1 cellular context compared by ENCODE assay signal in the genomic region with DNA sequence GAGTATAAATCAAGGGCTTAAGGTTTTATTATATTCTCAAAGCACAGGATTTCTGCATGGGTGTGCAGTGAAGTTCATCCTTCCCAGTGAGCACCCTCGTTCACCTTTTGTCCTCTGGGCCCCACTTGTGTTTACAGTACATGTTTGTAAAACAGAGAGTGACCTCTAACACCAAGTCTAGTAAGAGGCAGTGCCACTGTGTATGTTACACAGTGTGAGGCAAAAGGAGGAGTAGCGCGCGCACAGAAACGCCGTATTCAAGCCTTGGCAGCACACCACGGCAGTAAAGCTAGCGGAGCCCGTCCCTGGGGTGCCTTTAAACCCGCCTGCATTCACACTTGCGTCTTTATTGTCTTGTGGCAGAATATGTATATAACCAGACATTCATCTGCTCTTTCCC.
TF ChIP-seq lines count a peak whose summit lies in the region.

No MANE protein-coding gene starts in this region.

TF ChIP-seq in HepG2, 621 proteins besides CTCF, POLR2A, EP300 and RAD21 (continued from another document and continues in another):
- TF ChIP-seq, protein P1, sequence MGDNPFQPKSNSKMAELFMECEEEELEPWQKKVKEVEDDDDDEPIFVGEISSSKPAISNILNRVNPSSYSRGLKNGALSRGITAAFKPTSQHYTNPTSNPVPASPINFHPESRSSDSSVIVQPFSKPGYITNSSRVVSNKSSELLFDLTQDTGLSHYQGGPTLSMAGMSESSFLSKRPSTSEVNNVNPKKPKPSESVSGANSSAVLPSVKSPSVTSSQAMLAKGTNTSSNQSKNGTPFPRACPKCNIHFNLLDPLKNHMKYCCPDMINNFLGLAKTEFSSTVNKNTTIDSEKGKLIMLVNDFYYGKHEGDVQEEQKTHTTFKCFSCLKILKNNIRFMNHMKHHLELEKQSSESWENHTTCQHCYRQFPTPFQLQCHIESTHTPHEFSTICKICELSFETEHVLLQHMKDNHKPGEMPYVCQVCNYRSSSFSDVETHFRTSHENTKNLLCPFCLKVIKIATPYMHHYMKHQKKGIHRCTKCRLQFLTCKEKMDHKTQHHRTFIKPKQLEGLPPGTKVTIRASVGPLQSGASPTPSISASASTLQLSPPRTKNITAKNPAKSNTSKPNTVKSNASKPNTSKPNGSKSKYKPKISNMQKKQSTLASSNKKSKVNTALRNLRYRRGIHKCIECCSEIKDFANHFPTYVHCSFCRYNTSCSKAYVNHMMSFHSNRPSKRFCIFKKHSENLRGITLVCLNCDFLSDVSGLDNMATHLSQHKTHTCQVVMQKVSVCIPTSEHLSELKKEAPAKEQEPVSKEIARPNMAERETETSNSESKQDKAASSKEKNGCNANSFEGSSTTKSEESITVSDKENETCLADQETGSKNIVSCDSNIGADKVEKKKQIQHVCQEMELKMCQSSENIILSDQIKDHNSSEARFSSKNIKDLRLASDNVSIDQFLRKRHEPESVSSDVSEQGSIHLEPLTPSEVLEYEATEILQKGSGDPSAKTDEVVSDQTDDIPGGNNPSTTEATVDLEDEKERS (CRISPR knock-in tag; IDR thresholded peaks at IDR 0.05), result 0 out of 2 replicates have a peak, but pooled peaks have one; percentile 37
- TF ChIP-seq MTA1 (CRISPR knock-in tag; IDR thresholded peaks at IDR 0.05; ENCODE audit: borderline replicate concordance), result no peak
- TF ChIP-seq, protein P2, sequence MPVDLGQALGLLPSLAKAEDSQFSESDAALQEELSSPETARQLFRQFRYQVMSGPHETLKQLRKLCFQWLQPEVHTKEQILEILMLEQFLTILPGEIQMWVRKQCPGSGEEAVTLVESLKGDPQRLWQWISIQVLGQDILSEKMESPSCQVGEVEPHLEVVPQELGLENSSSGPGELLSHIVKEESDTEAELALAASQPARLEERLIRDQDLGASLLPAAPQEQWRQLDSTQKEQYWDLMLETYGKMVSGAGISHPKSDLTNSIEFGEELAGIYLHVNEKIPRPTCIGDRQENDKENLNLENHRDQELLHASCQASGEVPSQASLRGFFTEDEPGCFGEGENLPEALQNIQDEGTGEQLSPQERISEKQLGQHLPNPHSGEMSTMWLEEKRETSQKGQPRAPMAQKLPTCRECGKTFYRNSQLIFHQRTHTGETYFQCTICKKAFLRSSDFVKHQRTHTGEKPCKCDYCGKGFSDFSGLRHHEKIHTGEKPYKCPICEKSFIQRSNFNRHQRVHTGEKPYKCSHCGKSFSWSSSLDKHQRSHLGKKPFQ (CRISPR knock-in tag; IDR thresholded peaks at IDR 0.05; ENCODE audit: insufficient replicate concordance), result no peak
- TF ChIP-seq, protein P3, sequence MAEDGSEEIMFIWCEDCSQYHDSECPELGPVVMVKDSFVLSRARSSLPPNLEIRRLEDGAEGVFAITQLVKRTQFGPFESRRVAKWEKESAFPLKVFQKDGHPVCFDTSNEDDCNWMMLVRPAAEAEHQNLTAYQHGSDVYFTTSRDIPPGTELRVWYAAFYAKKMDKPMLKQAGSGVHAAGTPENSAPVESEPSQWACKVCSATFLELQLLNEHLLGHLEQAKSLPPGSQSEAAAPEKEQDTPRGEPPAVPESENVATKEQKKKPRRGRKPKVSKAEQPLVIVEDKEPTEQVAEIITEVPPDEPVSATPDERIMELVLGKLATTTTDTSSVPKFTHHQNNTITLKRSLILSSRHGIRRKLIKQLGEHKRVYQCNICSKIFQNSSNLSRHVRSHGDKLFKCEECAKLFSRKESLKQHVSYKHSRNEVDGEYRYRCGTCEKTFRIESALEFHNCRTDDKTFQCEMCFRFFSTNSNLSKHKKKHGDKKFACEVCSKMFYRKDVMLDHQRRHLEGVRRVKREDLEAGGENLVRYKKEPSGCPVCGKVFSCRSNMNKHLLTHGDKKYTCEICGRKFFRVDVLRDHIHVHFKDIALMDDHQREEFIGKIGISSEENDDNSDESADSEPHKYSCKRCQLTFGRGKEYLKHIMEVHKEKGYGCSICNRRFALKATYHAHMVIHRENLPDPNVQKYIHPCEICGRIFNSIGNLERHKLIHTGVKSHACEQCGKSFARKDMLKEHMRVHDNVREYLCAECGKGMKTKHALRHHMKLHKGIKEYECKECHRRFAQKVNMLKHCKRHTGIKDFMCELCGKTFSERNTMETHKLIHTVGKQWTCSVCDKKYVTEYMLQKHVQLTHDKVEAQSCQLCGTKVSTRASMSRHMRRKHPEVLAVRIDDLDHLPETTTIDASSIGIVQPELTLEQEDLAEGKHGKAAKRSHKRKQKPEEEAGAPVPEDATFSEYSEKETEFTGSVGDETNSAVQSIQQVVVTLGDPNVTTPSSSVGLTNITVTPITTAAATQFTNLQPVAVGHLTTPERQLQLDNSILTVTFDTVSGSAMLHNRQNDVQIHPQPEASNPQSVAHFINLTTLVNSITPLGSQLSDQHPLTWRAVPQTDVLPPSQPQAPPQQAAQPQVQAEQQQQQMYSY (CRISPR knock-in tag; IDR thresholded peaks at IDR 0.05), result no peak
- no peak for TF ChIP-seq TGIF2 (CRISPR knock-in tag; IDR thresholded peaks at IDR 0.05)
- TF ChIP-seq PCBP2 (optimal IDR thresholded peaks at IDR 0.05; ENCODE audit: low read depth, low read length, poor library complexity, severe bottlenecking), result no peak
- no peak for TF ChIP-seq POLR2AphosphoS2 (IDR thresholded peaks at IDR 0.05; ENCODE audit: low read depth, low read length)
- TF ChIP-seq, protein P4, sequence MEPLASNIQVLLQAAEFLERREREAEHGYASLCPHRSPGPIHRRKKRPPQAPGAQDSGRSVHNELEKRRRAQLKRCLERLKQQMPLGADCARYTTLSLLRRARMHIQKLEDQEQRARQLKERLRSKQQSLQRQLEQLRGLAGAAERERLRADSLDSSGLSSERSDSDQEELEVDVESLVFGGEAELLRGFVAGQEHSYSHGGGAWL (CRISPR knock-in tag; IDR thresholded peaks at IDR 0.05), result no peak
- TF ChIP-seq ATF7 (IDR thresholded peaks at IDR 0.05), result no peak
- TF ChIP-seq ATF7 (CRISPR knock-in tag; IDR thresholded peaks at IDR 0.05), result no peak
- TF ChIP-seq, protein P5, sequence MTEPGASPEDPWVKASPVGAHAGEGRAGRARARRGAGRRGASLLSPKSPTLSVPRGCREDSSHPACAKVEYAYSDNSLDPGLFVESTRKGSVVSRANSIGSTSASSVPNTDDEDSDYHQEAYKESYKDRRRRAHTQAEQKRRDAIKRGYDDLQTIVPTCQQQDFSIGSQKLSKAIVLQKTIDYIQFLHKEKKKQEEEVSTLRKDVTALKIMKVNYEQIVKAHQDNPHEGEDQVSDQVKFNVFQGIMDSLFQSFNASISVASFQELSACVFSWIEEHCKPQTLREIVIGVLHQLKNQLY (CRISPR knock-in tag; IDR thresholded peaks at IDR 0.05), result no peak
- TF ChIP-seq ZNF207 (IDR thresholded peaks at IDR 0.05; ENCODE audit: borderline replicate concordance), result no peak
- peak; percentile 68 for TF ChIP-seq SALL1 (CRISPR knock-in tag; IDR thresholded peaks at IDR 0.05)
- TF ChIP-seq, protein P6, sequence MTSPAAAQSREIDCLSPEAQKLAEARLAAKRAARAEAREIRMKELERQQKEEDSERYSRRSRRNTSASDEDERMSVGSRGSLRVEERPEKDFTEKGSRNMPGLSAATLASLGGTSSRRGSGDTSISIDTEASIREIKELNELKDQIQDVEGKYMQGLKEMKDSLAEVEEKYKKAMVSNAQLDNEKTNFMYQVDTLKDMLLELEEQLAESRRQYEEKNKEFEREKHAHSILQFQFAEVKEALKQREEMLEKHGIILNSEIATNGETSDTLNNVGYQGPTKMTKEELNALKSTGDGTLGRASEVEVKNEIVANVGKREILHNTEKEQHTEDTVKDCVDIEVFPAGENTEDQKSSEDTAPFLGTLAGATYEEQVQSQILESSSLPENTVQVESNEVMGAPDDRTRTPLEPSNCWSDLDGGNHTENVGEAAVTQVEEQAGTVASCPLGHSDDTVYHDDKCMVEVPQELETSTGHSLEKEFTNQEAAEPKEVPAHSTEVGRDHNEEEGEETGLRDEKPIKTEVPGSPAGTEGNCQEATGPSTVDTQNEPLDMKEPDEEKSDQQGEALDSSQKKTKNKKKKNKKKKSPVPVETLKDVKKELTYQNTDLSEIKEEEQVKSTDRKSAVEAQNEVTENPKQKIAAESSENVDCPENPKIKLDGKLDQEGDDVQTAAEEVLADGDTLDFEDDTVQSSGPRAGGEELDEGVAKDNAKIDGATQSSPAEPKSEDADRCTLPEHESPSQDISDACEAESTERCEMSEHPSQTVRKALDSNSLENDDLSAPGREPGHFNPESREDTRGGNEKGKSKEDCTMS (CRISPR knock-in tag; conservative IDR thresholded peaks at IDR 0.05), result no peak
- no peak for TF ChIP-seq JUN (CRISPR knock-in tag; IDR thresholded peaks at IDR 0.05)
- TF ChIP-seq FOXA3 (CRISPR knock-in tag; IDR thresholded peaks at IDR 0.05), result peak; percentile 85
- TF ChIP-seq RORA (CRISPR knock-in tag; IDR thresholded peaks at IDR 0.05), result no peak
- no peak for TF ChIP-seq REPIN1 (CRISPR knock-in tag; IDR thresholded peaks at IDR 0.05; ENCODE audit: borderline replicate concordance, low read depth)
- TF ChIP-seq, protein P7, sequence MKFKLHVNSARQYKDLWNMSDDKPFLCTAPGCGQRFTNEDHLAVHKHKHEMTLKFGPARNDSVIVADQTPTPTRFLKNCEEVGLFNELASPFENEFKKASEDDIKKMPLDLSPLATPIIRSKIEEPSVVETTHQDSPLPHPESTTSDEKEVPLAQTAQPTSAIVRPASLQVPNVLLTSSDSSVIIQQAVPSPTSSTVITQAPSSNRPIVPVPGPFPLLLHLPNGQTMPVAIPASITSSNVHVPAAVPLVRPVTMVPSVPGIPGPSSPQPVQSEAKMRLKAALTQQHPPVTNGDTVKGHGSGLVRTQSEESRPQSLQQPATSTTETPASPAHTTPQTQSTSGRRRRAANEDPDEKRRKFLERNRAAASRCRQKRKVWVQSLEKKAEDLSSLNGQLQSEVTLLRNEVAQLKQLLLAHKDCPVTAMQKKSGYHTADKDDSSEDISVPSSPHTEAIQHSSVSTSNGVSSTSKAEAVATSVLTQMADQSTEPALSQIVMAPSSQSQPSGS (CRISPR knock-in tag; IDR thresholded peaks at IDR 0.05), result no peak
- TF ChIP-seq YEATS4 (CRISPR knock-in tag; IDR thresholded peaks at IDR 0.05; ENCODE audit: borderline replicate concordance), result no peak
- TF ChIP-seq TAF1 (CRISPR knock-in tag; IDR thresholded peaks at IDR 0.05), result no peak
- TF ChIP-seq, protein P8, sequence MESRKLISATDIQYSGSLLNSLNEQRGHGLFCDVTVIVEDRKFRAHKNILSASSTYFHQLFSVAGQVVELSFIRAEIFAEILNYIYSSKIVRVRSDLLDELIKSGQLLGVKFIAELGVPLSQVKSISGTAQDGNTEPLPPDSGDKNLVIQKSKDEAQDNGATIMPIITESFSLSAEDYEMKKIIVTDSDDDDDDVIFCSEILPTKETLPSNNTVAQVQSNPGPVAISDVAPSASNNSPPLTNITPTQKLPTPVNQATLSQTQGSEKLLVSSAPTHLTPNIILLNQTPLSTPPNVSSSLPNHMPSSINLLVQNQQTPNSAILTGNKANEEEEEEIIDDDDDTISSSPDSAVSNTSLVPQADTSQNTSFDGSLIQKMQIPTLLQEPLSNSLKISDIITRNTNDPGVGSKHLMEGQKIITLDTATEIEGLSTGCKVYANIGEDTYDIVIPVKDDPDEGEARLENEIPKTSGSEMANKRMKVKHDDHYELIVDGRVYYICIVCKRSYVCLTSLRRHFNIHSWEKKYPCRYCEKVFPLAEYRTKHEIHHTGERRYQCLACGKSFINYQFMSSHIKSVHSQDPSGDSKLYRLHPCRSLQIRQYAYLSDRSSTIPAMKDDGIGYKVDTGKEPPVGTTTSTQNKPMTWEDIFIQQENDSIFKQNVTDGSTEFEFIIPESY (CRISPR knock-in tag; IDR thresholded peaks at IDR 0.05), result peak; percentile 94
- TF ChIP-seq, protein P9, sequence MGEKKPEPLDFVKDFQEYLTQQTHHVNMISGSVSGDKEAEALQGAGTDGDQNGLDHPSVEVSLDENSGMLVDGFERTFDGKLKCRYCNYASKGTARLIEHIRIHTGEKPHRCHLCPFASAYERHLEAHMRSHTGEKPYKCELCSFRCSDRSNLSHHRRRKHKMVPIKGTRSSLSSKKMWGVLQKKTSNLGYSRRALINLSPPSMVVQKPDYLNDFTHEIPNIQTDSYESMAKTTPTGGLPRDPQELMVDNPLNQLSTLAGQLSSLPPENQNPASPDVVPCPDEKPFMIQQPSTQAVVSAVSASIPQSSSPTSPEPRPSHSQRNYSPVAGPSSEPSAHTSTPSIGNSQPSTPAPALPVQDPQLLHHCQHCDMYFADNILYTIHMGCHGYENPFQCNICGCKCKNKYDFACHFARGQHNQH (CRISPR knock-in tag; IDR thresholded peaks at IDR 0.05), result no peak
- TF ChIP-seq, protein P10, sequence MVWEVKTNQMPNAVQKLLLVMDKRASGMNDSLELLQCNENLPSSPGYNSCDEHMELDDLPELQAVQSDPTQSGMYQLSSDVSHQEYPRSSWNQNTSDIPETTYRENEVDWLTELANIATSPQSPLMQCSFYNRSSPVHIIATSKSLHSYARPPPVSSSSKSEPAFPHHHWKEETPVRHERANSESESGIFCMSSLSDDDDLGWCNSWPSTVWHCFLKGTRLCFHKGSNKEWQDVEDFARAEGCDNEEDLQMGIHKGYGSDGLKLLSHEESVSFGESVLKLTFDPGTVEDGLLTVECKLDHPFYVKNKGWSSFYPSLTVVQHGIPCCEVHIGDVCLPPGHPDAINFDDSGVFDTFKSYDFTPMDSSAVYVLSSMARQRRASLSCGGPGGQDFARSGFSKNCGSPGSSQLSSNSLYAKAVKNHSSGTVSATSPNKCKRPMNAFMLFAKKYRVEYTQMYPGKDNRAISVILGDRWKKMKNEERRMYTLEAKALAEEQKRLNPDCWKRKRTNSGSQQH (CRISPR knock-in tag; IDR thresholded peaks at IDR 0.05; ENCODE audit: low read depth), result no peak
- TF ChIP-seq, protein P11, sequence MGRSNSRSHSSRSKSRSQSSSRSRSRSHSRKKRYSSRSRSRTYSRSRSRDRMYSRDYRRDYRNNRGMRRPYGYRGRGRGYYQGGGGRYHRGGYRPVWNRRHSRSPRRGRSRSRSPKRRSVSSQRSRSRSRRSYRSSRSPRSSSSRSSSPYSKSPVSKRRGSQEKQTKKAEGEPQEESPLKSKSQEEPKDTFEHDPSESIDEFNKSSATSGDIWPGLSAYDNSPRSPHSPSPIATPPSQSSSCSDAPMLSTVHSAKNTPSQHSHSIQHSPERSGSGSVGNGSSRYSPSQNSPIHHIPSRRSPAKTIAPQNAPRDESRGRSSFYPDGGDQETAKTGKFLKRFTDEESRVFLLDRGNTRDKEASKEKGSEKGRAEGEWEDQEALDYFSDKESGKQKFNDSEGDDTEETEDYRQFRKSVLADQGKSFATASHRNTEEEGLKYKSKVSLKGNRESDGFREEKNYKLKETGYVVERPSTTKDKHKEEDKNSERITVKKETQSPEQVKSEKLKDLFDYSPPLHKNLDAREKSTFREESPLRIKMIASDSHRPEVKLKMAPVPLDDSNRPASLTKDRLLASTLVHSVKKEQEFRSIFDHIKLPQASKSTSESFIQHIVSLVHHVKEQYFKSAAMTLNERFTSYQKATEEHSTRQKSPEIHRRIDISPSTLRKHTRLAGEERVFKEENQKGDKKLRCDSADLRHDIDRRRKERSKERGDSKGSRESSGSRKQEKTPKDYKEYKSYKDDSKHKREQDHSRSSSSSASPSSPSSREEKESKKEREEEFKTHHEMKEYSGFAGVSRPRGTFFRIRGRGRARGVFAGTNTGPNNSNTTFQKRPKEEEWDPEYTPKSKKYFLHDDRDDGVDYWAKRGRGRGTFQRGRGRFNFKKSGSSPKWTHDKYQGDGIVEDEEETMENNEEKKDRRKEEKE (IDR thresholded peaks at IDR 0.05), result no peak
- TF ChIP-seq MAF1 (CRISPR knock-in tag; IDR thresholded peaks at IDR 0.05; ENCODE audit: borderline replicate concordance), result no peak
- TF ChIP-seq, protein P12, sequence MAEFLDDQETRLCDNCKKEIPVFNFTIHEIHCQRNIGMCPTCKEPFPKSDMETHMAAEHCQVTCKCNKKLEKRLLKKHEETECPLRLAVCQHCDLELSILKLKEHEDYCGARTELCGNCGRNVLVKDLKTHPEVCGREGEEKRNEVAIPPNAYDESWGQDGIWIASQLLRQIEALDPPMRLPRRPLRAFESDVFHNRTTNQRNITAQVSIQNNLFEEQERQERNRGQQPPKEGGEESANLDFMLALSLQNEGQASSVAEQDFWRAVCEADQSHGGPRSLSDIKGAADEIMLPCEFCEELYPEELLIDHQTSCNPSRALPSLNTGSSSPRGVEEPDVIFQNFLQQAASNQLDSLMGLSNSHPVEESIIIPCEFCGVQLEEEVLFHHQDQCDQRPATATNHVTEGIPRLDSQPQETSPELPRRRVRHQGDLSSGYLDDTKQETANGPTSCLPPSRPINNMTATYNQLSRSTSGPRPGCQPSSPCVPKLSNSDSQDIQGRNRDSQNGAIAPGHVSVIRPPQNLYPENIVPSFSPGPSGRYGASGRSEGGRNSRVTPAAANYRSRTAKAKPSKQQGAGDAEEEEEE (CRISPR knock-in tag; IDR thresholded peaks at IDR 0.05; ENCODE audit: borderline replicate concordance), result no peak
